In the genomic region with DNA sequence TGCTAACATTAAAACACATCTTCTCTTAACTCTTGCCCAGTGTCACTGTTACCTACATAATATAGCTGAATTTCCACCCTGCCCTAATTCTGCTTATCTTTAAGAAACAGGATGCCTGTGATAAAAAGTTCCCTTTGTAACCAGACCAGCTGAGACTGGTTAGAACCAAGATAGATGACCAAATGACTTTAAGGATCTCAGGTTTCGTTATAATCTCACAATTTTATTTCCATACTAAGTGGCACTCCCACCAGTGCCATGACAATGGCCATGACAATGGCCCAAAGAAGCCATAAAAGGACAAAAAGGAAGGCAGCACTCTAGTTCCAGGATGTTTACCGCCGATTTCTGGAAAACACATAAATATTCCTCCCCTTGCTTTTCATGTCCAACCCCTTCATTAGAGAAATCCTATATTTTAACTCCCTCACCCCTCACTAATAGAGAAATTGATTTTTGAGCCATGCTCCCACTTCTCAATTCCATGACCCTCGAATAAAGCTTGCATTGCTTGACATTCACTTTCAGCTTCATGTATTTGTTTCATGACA, we compare ENCODE assay signal across 25 cellular contexts.
"Had no signal": no experiment of that assay in that cellular context is flagged by ENCODE, and none has a peak within 500 bp of the region (broad histone marks: within the 10 kb centered on the region; RNA-seq: fewer than 3 reads in every experiment).

No MANE protein-coding gene starts in this region.

- H3K27me3 ChIP-seq: ascending aorta, body of pancreas had no signal

- H3K27me3 Mint-ChIP-seq: activated B cell treated with CpG ODN at 0.5 μM for 24 hours; activated CD4-positive, alpha-beta memory T cell treated with anti-CD3 and anti-CD28 coated beads for 36 hours; activated CD4-positive, alpha-beta T cell treated with anti-CD3 and anti-CD28 coated beads, Interleukin-2, amount 10 ng/mL, durations not matched to agents 7 days and 5 days; activated naive CD8-positive, alpha-beta T cell treated with anti-CD3 and anti-CD28 coated beads, Interleukin-2, amount 50 U/mL, for 24 hours had no signal

- ATAC-seq: activated naive CD4-positive, alpha-beta T cell treated with anti-CD3 and anti-CD28 coated beads, Interleukin-2, amount 50 U/mL, for 72 hours; activated naive CD8-positive, alpha-beta T cell treated with anti-CD3 and anti-CD28 coated beads, Interleukin-2, amount 50 U/mL, for 24 hours; activated T-cell treated with anti-CD3 and anti-CD28 coated beads, Interleukin-2, amount 50 U/mL, for 4 hours; body of pancreas; PC-3 had no signal

- H3K4me3 Mint-ChIP-seq: activated B cell treated with CpG ODN at 0.5 μM for 24 hours; activated CD4-positive, alpha-beta memory T cell treated with anti-CD3 and anti-CD28 coated beads for 36 hours; activated CD4-positive, alpha-beta T cell treated with anti-CD3 and anti-CD28 coated beads, Interleukin-2, amount 10 ng/mL, durations not matched to agents 7 days and 5 days; activated naive CD8-positive, alpha-beta T cell treated with anti-CD3 and anti-CD28 coated beads, Interleukin-2, amount 50 U/mL, for 24 hours; activated T-cell treated with anti-CD3 and anti-CD28 coated beads, Interleukin-2, amount 50 U/mL, for 4 hours had no signal

- H3K4me1 Mint-ChIP-seq: activated CD4-positive, alpha-beta T cell treated with anti-CD3 and anti-CD28 coated beads, Interleukin-2, amount 10 ng/mL, durations not matched to agents 7 days and 5 days had no signal

- H3K9me3 Mint-ChIP-seq: activated B cell treated with CpG ODN at 0.5 μM for 24 hours; activated CD4-positive, alpha-beta memory T cell treated with anti-CD3 and anti-CD28 coated beads for 36 hours; activated CD4-positive, alpha-beta T cell treated with anti-CD3 and anti-CD28 coated beads, Interleukin-2, amount 10 ng/mL, durations not matched to agents 7 days and 5 days; activated naive CD8-positive, alpha-beta T cell treated with anti-CD3 and anti-CD28 coated beads, Interleukin-2, amount 50 U/mL, for 24 hours; activated T-cell treated with anti-CD3 and anti-CD28 coated beads, Interleukin-2, amount 50 U/mL, for 4 hours had no signal

- DNase-seq: activated B cell treated with CpG ODN at 0.5 μM for 24 hours; activated CD4-positive, alpha-beta memory T cell treated with anti-CD3 and anti-CD28 coated beads for 36 hours; activated CD4-positive, alpha-beta T cell treated with anti-CD3 and anti-CD28 coated beads for 1 hour; activated CD4-positive, alpha-beta T cell treated with anti-CD3 and anti-CD28 coated beads, Interleukin-2, amount 10 ng/mL, durations not matched to agents 7 days and 5 days; activated CD8-positive, alpha-beta memory T cell treated with anti-CD3 and anti-CD28 coated beads for 24 hours; activated effector memory CD4-positive, alpha-beta T cell treated with anti-CD3 and anti-CD28 coated beads, Interleukin-2, amount 50 U/mL, for 16 hours; activated naive CD4-positive, alpha-beta T cell treated with Interleukin-2 at 50 U/mL for 16 hours; activated naive CD8-positive, alpha-beta T cell treated with anti-CD3 and anti-CD28 coated beads, Interleukin-2, amount 50 U/mL, for 24 hours; activated T-cell treated with anti-CD3 and anti-CD28 coated beads, Interleukin-2, amount 50 U/mL, for 4 hours; amniotic stem cell; body of pancreas; Karpas-422; NCI-H1048; NCI-H146; NCI-H187 treated with DMSO at 0.1 percent for 48 hours; NCI-H2081 treated with DMSO at 0.1 percent for 48 hours; NCI-H2171 treated with DMSO at 0.1 percent for 48 hours; NCI-H226; NCI-H526 treated with DMSO at 0.1 percent for 48 hours; NCI-H82; PC-3; SK-N-SH; T-helper 1 cell had no signal

- H3K9me2 ChIP-seq: SK-N-SH had no signal

- H3K36me3 ChIP-seq: ascending aorta had no signal

- H3K4me1 ChIP-seq: body of pancreas had no signal

- H3K4me3 ChIP-seq: ascending aorta, body of pancreas had no signal

- H3K36me3 Mint-ChIP-seq: activated CD4-positive, alpha-beta memory T cell treated with anti-CD3 and anti-CD28 coated beads for 36 hours; activated naive CD4-positive, alpha-beta T cell treated with anti-CD3 and anti-CD28 coated beads, Interleukin-2, amount 50 U/mL, for 72 hours had no signal

- H3K27ac Mint-ChIP-seq: activated B cell treated with CpG ODN at 0.5 μM for 24 hours; activated CD4-positive, alpha-beta memory T cell treated with anti-CD3 and anti-CD28 coated beads for 36 hours; activated CD4-positive, alpha-beta T cell treated with anti-CD3 and anti-CD28 coated beads, Interleukin-2, amount 10 ng/mL, durations not matched to agents 7 days and 5 days; activated naive CD4-positive, alpha-beta T cell treated with anti-CD3 and anti-CD28 coated beads, Interleukin-2, amount 50 U/mL, for 72 hours; activated naive CD8-positive, alpha-beta T cell treated with anti-CD3 and anti-CD28 coated beads, Interleukin-2, amount 50 U/mL, for 24 hours had no signal
